ENCODE assay signal across 1 cellular context in the genomic region with DNA sequence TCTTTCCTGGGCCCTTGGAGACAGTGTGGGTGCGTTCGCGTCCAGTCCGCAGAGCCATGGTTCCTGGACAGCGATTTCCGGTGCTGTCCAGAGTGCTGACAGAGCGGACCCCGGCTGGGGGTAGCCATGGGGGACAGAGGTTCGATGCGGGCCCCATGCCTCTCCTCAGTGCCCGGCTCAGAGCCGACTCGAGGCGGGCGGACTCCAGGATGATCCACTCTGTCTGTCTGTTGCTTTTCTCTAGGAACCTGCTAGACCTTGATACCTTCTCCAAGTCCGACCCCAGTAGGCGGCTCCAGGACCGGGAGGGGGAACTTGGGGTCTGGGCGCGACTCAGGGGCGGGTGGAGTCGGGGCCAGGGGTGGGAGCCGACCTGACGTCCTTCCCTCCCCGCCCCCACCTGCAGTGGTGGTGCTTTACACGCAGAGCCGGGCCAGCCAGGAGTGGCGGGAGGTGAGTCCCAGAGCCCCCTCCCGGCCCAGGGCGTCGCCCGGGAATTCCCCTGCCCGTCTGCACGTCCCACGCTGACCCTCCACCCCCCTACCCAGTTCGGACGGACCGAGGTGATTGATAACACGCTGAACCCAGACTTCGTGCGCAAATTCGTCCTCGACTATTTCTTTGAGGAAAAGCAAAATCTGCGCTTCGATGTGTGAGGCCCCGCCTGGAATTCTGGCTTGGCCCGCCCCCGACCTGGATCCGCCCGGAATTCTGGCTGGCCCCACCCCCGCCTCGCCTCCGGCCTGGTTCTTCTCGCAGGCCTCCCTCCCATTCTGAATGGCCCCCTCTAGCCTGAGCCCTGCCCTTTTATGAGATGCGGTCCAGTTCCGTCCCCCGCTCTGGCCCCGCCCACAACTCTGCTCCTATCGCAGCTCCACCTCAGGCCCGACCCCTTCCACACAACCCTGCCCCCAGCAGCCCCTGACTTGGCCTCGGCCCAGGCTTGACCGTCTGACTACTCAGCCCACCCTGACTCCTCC.
TF ChIP-seq lines count a peak whose summit lies in the region.

No MANE protein-coding gene starts in this region.

TF ChIP-seq in H1, 55 proteins besides CTCF, POLR2A, EP300 and RAD21:
- TF ChIP-seq TEAD4 (IDR thresholded peaks at IDR 0.05; ENCODE audit: low read depth, low read length) (peak; percentile 75), TCF12 (IDR thresholded peaks at IDR 0.05; ENCODE audit: low read depth, low read length) (no peak), RNF2 (IDR thresholded peaks at IDR 0.05; ENCODE audit: borderline replicate concordance, low read depth, low read length, missing control alignments, poor library complexity, severe bottlenecking) (no peak), CHD1 (IDR thresholded peaks at IDR 0.05; ENCODE audit: low read depth, low read length) (no peak), CEBPB (IDR thresholded peaks at IDR 0.05; ENCODE audit: low read depth, low read length) (no peak), EGR1 (IDR thresholded peaks at IDR 0.05; ENCODE audit: borderline replicate concordance, low read depth, low read length) (no peak), TBP (IDR thresholded peaks at IDR 0.05; ENCODE audit: low read depth, low read length) (peak; percentile 90), JUN (IDR thresholded peaks at IDR 0.05; ENCODE audit: low read depth, low read length) (no peak), HDAC6 (IDR thresholded peaks at IDR 0.05; ENCODE audit: low read depth, low read length) (no peak), PHF8 (conservative IDR thresholded peaks at IDR 0.05; ENCODE audit: low read depth, low read length) (0 out of 2 replicates have a peak, but pooled peaks have one; percentile 14), ZNF274 (IDR thresholded peaks at IDR 0.05; ENCODE audit: borderline replicate concordance, extremely low read depth, low read length) (no peak), TAF1 (IDR thresholded peaks at IDR 0.05; ENCODE audit: low read depth, low read length) (peak; percentile 68; the same call in 1 of the 2 replicates), CREB1 (IDR thresholded peaks at IDR 0.05) (peak; percentile 50; the same call in 1 of the 2 replicates), POU5F1 (IDR thresholded peaks at IDR 0.05; ENCODE audit: low read depth, low read length) (no peak), SRF (IDR thresholded peaks at IDR 0.05; ENCODE audit: low read depth, low read length) (peak; percentile 54; the same call in 1 of the 2 replicates), YY1 (IDR thresholded peaks at IDR 0.05; ENCODE audit: low read depth, low read length) (peak; percentile 42; the same call in 1 of the 2 replicates), SAP30 (IDR thresholded peaks at IDR 0.05; ENCODE audit: insufficient read depth, insufficient replicate concordance, low read length) (peak; percentile 99), HDAC2 (IDR thresholded peaks at IDR 0.05; ENCODE audit: borderline replicate concordance in 1 of 2, low read depth in 2 of 2, low read length in 2 of 2) (peak; percentile 86 to 88; a peak in 2 of 4 replicates), BCL11A (IDR thresholded peaks at IDR 0.05; ENCODE audit: low read depth in 2 of 2, low read length in 2 of 2) (no peak), KDM4A (IDR thresholded peaks at IDR 0.05; ENCODE audit: low read depth, low read length, severe bottlenecking) (peak; percentile 20), GABPA (IDR thresholded peaks at IDR 0.05; ENCODE audit: borderline replicate concordance, insufficient read depth, low read length) (0 out of 2 replicates have a peak, but pooled peaks have one; percentile 62), TAF7 (optimal IDR thresholded peaks at IDR 0.05; ENCODE audit: borderline replicate concordance, low read depth, low read length) (peak; percentile 35), RFX5 (IDR thresholded peaks at IDR 0.05; ENCODE audit: borderline replicate concordance, low read depth, low read length) (no peak), SIN3A (conservative IDR thresholded peaks at IDR 0.05 in 1 of 2, IDR thresholded peaks at IDR 0.05 in 1 of 2; ENCODE audit: low read depth in 1 of 2, low read length in 2 of 2) (peak; percentile 100), KDM1A (IDR thresholded peaks at IDR 0.05; ENCODE audit: borderline replicate concordance, low read length) (no peak), FOSL1 (IDR thresholded peaks at IDR 0.05; ENCODE audit: insufficient read depth, low read depth, low read length) (no peak), ASH2L (IDR thresholded peaks at IDR 0.05; ENCODE audit: low read length) (peak; percentile 51)
- TF ChIP-seq, protein P1, sequence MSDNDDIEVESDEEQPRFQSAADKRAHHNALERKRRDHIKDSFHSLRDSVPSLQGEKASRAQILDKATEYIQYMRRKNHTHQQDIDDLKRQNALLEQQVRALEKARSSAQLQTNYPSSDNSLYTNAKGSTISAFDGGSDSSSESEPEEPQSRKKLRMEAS (IDR thresholded peaks at IDR 0.05) = peak; percentile 51
- TF ChIP-seq, protein P2, sequence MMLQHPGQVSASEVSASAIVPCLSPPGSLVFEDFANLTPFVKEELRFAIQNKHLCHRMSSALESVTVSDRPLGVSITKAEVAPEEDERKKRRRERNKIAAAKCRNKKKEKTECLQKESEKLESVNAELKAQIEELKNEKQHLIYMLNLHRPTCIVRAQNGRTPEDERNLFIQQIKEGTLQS (IDR thresholded peaks at IDR 0.05; ENCODE audit: insufficient read depth, low read depth, low read length) = no peak
- TF ChIP-seq, protein P3, sequence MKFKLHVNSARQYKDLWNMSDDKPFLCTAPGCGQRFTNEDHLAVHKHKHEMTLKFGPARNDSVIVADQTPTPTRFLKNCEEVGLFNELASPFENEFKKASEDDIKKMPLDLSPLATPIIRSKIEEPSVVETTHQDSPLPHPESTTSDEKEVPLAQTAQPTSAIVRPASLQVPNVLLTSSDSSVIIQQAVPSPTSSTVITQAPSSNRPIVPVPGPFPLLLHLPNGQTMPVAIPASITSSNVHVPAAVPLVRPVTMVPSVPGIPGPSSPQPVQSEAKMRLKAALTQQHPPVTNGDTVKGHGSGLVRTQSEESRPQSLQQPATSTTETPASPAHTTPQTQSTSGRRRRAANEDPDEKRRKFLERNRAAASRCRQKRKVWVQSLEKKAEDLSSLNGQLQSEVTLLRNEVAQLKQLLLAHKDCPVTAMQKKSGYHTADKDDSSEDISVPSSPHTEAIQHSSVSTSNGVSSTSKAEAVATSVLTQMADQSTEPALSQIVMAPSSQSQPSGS (IDR thresholded peaks at IDR 0.05; ENCODE audit: low read length) = peak; percentile 74; the same call in 1 of the 2 replicates
